Comparison of ENCODE assay signal across 1 cellular context in genomic region chr11:69642913-69643632, GRCh38.
TF ChIP-seq lines count a peak whose summit lies in the region.

No MANE protein-coding gene starts in this region.

TF ChIP-seq in K562, 482 proteins besides CTCF, POLR2A, EP300 and RAD21 (continues in another document):
- TF ChIP-seq MGA (IDR thresholded peaks at IDR 0.05) (no peak), E2F6 (IDR thresholded peaks at IDR 0.05; ENCODE audit: borderline replicate concordance in 1 of 2, extremely low read depth in 1 of 2, insufficient read depth in 1 of 2, insufficient read length in 1 of 2, low read depth in 1 of 2, low read length in 1 of 2, poor library complexity in 1 of 2, severe bottlenecking in 1 of 2) (peak; percentile 84 to 96), SMARCA4 (IDR thresholded peaks at IDR 0.05) (no peak), NR2C2 (CRISPR knock-in tag; IDR thresholded peaks at IDR 0.05) (no peak), NR2C2 (tag; IDR thresholded peaks at IDR 0.05) (no peak), NFE2 (IDR thresholded peaks at IDR 0.05; ENCODE audit: low read depth) (no peak), MTA3 (IDR thresholded peaks at IDR 0.05; ENCODE audit: borderline replicate concordance) (peak; percentile 55; the same call in 1 of the 2 replicates), RBBP5 (IDR thresholded peaks at IDR 0.05; ENCODE audit: borderline replicate concordance, insufficient read depth, low read length, poor library complexity, severe bottlenecking) (no peak), ZC3H4 (CRISPR knock-in tag; IDR thresholded peaks at IDR 0.05; ENCODE audit: borderline replicate concordance) (no peak), ZNF23 (CRISPR knock-in tag; IDR thresholded peaks at IDR 0.05) (no peak), ZNF785 (CRISPR knock-in tag; IDR thresholded peaks at IDR 0.05) (no peak), ZSCAN32 (CRISPR knock-in tag; IDR thresholded peaks at IDR 0.05) (no peak), ETV6 (IDR thresholded peaks at IDR 0.05; ENCODE audit: borderline replicate concordance in 1 of 2, low read depth in 2 of 2, low read length in 1 of 2) (no peak), ETV6 (CRISPR knock-in tag; IDR thresholded peaks at IDR 0.05; ENCODE audit: borderline replicate concordance) (no peak), KDM1A (IDR thresholded peaks at IDR 0.05) (no peak), ZBTB5 (IDR thresholded peaks at IDR 0.05) (no peak), ZFPM2 (CRISPR knock-in tag; IDR thresholded peaks at IDR 0.05) (no peak), ZNF512 (tag; IDR thresholded peaks at IDR 0.05) (no peak), THAP12 (CRISPR knock-in tag; IDR thresholded peaks at IDR 0.05) (no peak), CEBPB (tag; IDR thresholded peaks at IDR 0.05) (no peak), RNF219 (CRISPR knock-in tag; IDR thresholded peaks at IDR 0.05) (no peak), NELFE (IDR thresholded peaks at IDR 0.05; ENCODE audit: insufficient read depth, insufficient read length) (no peak), TGIF2 (CRISPR knock-in tag; IDR thresholded peaks at IDR 0.05) (no peak), PTBP1 (IDR thresholded peaks at IDR 0.05; ENCODE audit: low read depth, low read length) (no peak), ZNF41 (CRISPR knock-in tag; conservative IDR thresholded peaks at IDR 0.05) (no peak), POLR2H (tag; IDR thresholded peaks at IDR 0.05; ENCODE audit: low read depth) (no peak), EWSR1 (IDR thresholded peaks at IDR 0.05; ENCODE audit: borderline replicate concordance, low read depth, partially characterized antibody) (no peak), LEF1 (IDR thresholded peaks at IDR 0.05) (no peak), TEAD1 (CRISPR knock-in tag; IDR thresholded peaks at IDR 0.05) (peak in 1 of 2 experiments; percentile 84; a peak in 2 of 4 replicates), NCOR1 (IDR thresholded peaks at IDR 0.05) (no peak), PYGO2 (tag; IDR thresholded peaks at IDR 0.05) (no peak), HMG20A (CRISPR knock-in tag; conservative IDR thresholded peaks at IDR 0.05) (no peak), UBTF (IDR thresholded peaks at IDR 0.05; ENCODE audit: borderline replicate concordance in 1 of 2, low read depth in 2 of 2, low read length in 2 of 2) (peak; percentile 62 to 86; a peak in 2 of 4 replicates), ETV1 (tag; conservative IDR thresholded peaks at IDR 0.05; ENCODE audit: low read depth) (no peak), FOXJ3 (CRISPR knock-in tag; IDR thresholded peaks at IDR 0.05) (no peak), KLF16 (IDR thresholded peaks at IDR 0.05) (no peak), ZNF511 (CRISPR knock-in tag; IDR thresholded peaks at IDR 0.05) (no peak), ZNF717 (CRISPR knock-in tag; IDR thresholded peaks at IDR 0.05) (no peak), STAT5A (IDR thresholded peaks at IDR 0.05; ENCODE audit: borderline replicate concordance, low read length) (no peak), THRAP3 (IDR thresholded peaks at IDR 0.05; ENCODE audit: borderline replicate concordance) (no peak)
